Comparison of ENCODE assay signal across 8 cellular contexts in genomic region chr17:51152766-51153209, GRCh38. TPM values are rescaled to one million over a fixed set of nuclear protein-coding genes. Genes with fewer than 3 reads are reported as not detected.
DNase-seq lines count a peak whose midpoint lies in the region; ATAC-seq and TF ChIP-seq lines count a peak whose summit lies in the region.

No MANE protein-coding gene starts in this region.

- 15% methylated on average over 8 of the region's 8 CpGs for WGBS in esophagus muscularis mucosa

- TF ChIP-seq POLR2A in esophagus muscularis mucosa (IDR thresholded peaks at IDR 0.05; ENCODE audit: low read depth), result no peak

- TF ChIP-seq CTCF in esophagus muscularis mucosa (IDR thresholded peaks at IDR 0.05), result no peak

- peaks cover 0 to 19% (median 6%) of the 10 kb centered on the region in 4 donors for H3K36me3 ChIP-seq in esophagus muscularis mucosa

- TF ChIP-seq EP300 in esophagus muscularis mucosa (IDR thresholded peaks at IDR 0.05), result no peak

- H3K4me1 ChIP-seq in esophagus muscularis mucosa, result peaks cover 15 to 24% (median 19%) of the 10 kb centered on the region in 4 donors

- peak overlapping the region; percentile 69 to 80 (median 76) for H3K4me3 ChIP-seq in esophagus muscularis mucosa

- intact Hi-C loops in esophagus muscularis mucosa (cut with DNase I), result loop anchor here (2.0 to 5.0 kb wide), 3 partner anchors 32 to 150 kb away; partner anchors contain the start of gene SPAG9
- intact Hi-C loops in sciatic nerve (cut with DNase I), result no loop called here

- no peaks in the 10 kb centered on the region for H3K9me3 ChIP-seq in esophagus muscularis mucosa

- peak overlapping the region; percentile 86 to 91 (median 88) for H3K27ac ChIP-seq in esophagus muscularis mucosa (replicated peaks in 1 of 4)

- DNase-seq in NCI-H446 treated with DMSO at 0.1 percent for 48 hours (lab: John Stamatoyannopoulos, UW) (peak; percentile 51), NCI-H446 (lab: John Stamatoyannopoulos, UW) (no peak), NCI-H2196 treated with DMSO at 0.1 percent for 48 hours (lab: John Stamatoyannopoulos, UW; ENCODE audit: unreplicated experiment) (peak; percentile 45), esophagus muscularis mucosa (ENCODE audit: extremely low spot score) (no peak), sciatic nerve (ENCODE audit: low spot score) (no peak), NCI-H1048 (lab: John Stamatoyannopoulos, UW) (no peak), HT-29 (ENCODE audit: low spot score) (no peak)

- ATAC-seq in sciatic nerve (peak; percentile 35), GM19467 (IDR thresholded peaks at IDR 0.05; ENCODE audit: unreplicated experiment) (no peak)

- H3K27me3 ChIP-seq in esophagus muscularis mucosa, result no peaks in the 10 kb centered on the region

RNA-seq across cellular contexts. Expression of gene NME1, which starts 0.6 kb away (rescaled TPM):
- total RNA-seq in esophagus muscularis mucosa (10 to 100 TPM in 3 of 4 donors, 1 to 10 TPM in 1; 9.1 to 32.3 (median 16.3) TPM), sciatic nerve (25.6 TPM)
- total RNA-seq in HT-29 (2014; rRNA removed; shearing (Covaris generic)), result 237 and 256 TPM in 2 replicates

RNA-seq across cellular contexts. Expression of gene NME2, which starts 13.4 kb away (rescaled TPM):
- 100 to 1,000 TPM; 245 to 554 (median 350) TPM for total RNA-seq in esophagus muscularis mucosa
- 250 TPM for total RNA-seq in sciatic nerve
- total RNA-seq in HT-29 (2014; rRNA removed; shearing (Covaris generic)), result 838 and 869 TPM in 2 replicates

RNA-seq across cellular contexts. Expression of gene SPAG9, which starts 32.1 kb away (rescaled TPM):
- total RNA-seq in esophagus muscularis mucosa (10 to 100 TPM; 81.2 to 99.9 (median 89.9) TPM), sciatic nerve (233 TPM)
- 25.9 and 27.0 TPM in 2 replicates for total RNA-seq in HT-29 (2014; rRNA removed; shearing (Covaris generic))

Comparison
In these comparisons a context has a peak if more than half of its experiments do, and no peak if none do; other contexts are left out.
1. DNase-seq: peak in NCI-H446 treated with DMSO at 0.1 percent for 48 hours (single experiment) and NCI-H2196 treated with DMSO at 0.1 percent for 48 hours (single experiment); none in NCI-H446 (0 of 2), esophagus muscularis mucosa (single experiment), sciatic nerve (single experiment), NCI-H1048 (single experiment) and HT-29 (single experiment).